8 cellular contexts compared by ENCODE assay signal in genomic region chr7:91164948-91165845, GRCh38.
DNase-seq lines count a peak whose midpoint lies in the region; ATAC-seq and TF ChIP-seq lines count a peak whose summit lies in the region.

No MANE protein-coding gene starts in this region.

- peaks cover 20 to 24% (median 23%) of the 10 kb centered on the region in 3 donors for H3K4me1 Mint-ChIP-seq in naive B cell

- no peak for TF ChIP-seq CTCF in RWPE1 (conservative IDR thresholded peaks at IDR 0.05; ENCODE audit: low read depth)

- H3K27ac Mint-ChIP-seq in naive B cell = peak overlapping the region; percentile 24 to 90 (median 72)

- no peaks in the 10 kb centered on the region for H3K9me3 Mint-ChIP-seq in naive B cell

- H3K4me1 ChIP-seq in SJCRH30 = peaks cover 20% of the 10 kb centered on the region

- H3K9me3 ChIP-seq in SJCRH30 (replicated peaks) = no peaks in the 10 kb centered on the region

- H3K36me3 Mint-ChIP-seq in naive B cell = no peaks in the 10 kb centered on the region

- no peaks in the 10 kb centered on the region for H3K27me3 ChIP-seq in SJCRH30

- H3K27me3 Mint-ChIP-seq in naive B cell = no peaks in the 10 kb centered on the region

- POLR2A ChIA-PET in RWPE1 (lab: Yijun Ruan, JAX; ENCODE audit: low non-redundant PET) = no interaction called here

- CTCF ChIA-PET in RWPE1 (lab: Yijun Ruan, JAX) = no interaction called here

- H3K27ac ChIP-seq in RWPE1 (no peak overlapping the region), SJCRH30 (no peak overlapping the region)

- DNase-seq in RWPE1 (ENCODE audit: low spot score) (peak; percentile 74), naive B cell (peak; percentile 38), SJCRH30 (no peak), NCI-H82 (lab: John Stamatoyannopoulos, UW) (no peak), HT-29 (ENCODE audit: low spot score) (no peak), NCI-H69 (lab: John Stamatoyannopoulos, UW) (no peak)

- H3K4me3 Mint-ChIP-seq in naive B cell = peak overlapping the region in 6 of 8 donors; percentile 38 to 80 (median 55)

- H3K36me3 ChIP-seq in SJCRH30 = no peaks in the 10 kb centered on the region

- ATAC-seq in GM18909 (IDR thresholded peaks at IDR 0.05; ENCODE audit: poor library complexity, unreplicated experiment) (peak; percentile 93), HG02970 (IDR thresholded peaks at IDR 0.05; ENCODE audit: low FRiP score, unreplicated experiment) (peak; percentile 88), naive B cell (ENCODE audit: low read depth in 2 of 2) (peak; percentile 87 to 88)

- no peak overlapping the region for H3K4me3 ChIP-seq in SJCRH30

Comparison
In these comparisons a context has a peak if more than half of its experiments do, and no peak if none do; other contexts are left out.
1. DNase-seq: peak in RWPE1 (single experiment) and naive B cell (single experiment); none in SJCRH30 (0 of 2), NCI-H82 (single experiment), HT-29 (single experiment) and NCI-H69 (single experiment).
2. Peak in every context shown above with its lines, with median percentiles within 50 percentile points of each other: ATAC-seq.